ENCODE assay signal across 1 cellular context in the genomic region with DNA sequence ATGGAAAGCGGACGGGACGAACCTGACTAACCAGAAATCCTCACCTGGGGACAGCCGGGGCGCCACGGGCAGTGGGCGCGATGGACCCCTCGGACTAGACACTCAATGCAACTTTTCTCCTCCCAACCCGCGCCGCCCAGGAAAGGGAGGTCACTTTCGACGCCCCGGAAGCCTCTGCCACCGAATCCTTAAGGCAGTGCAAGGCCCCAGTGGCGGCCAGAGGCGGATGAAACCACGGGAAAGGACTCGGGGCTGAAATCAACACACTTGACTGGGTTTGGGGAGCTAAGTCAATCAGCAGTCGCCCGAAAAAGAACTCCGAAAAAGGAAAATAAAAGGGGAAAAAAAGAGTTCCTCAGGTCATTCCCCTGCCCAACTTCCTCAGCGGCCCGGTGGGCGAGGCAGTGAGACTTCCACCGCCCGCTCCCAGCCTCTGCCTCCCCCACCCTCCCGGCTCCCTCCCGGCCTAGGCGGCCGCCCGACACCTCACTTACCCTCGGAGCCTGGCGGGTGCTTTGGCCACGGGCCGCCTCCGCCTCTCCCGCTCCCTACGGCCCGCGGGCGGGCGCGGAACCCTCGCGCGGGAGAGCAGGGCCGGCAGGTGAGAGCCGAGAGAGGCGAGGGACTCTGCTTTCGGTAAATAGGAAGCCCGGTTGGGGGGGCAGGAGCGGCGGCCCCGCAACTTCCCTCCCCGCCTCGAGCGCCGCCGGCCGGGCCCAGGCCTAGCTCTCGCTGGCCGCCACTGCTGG.
TF ChIP-seq lines count a peak whose summit lies in the region.

No MANE protein-coding gene starts in this region.

TF ChIP-seq in GM23338, 12 proteins besides CTCF, POLR2A, EP300 and RAD21 (continued from another document):
- TF ChIP-seq ZNF462 (CRISPR knock-in tag; IDR thresholded peaks at IDR 0.05) (no peak), ZNF331 (CRISPR knock-in tag; IDR thresholded peaks at IDR 0.05; ENCODE audit: low read depth) (no peak), EZH2phosphoT487 (IDR thresholded peaks at IDR 0.05; ENCODE audit: unreplicated experiment) (no peak), ETS1 (IDR thresholded peaks at IDR 0.05) (no peak), ZNF114 (CRISPR knock-in tag; IDR thresholded peaks at IDR 0.05) (no peak), CREB1 (CRISPR knock-in tag; IDR thresholded peaks at IDR 0.05; ENCODE audit: low read depth) (no peak), EZH2 (IDR thresholded peaks at IDR 0.05; ENCODE audit: low read depth, unreplicated experiment) (no peak), STAT1 (IDR thresholded peaks at IDR 0.05; ENCODE audit: unreplicated experiment) (no peak), JUNB (IDR thresholded peaks at IDR 0.05; ENCODE audit: unreplicated experiment) (no peak)
- TF ChIP-seq, protein P1, sequence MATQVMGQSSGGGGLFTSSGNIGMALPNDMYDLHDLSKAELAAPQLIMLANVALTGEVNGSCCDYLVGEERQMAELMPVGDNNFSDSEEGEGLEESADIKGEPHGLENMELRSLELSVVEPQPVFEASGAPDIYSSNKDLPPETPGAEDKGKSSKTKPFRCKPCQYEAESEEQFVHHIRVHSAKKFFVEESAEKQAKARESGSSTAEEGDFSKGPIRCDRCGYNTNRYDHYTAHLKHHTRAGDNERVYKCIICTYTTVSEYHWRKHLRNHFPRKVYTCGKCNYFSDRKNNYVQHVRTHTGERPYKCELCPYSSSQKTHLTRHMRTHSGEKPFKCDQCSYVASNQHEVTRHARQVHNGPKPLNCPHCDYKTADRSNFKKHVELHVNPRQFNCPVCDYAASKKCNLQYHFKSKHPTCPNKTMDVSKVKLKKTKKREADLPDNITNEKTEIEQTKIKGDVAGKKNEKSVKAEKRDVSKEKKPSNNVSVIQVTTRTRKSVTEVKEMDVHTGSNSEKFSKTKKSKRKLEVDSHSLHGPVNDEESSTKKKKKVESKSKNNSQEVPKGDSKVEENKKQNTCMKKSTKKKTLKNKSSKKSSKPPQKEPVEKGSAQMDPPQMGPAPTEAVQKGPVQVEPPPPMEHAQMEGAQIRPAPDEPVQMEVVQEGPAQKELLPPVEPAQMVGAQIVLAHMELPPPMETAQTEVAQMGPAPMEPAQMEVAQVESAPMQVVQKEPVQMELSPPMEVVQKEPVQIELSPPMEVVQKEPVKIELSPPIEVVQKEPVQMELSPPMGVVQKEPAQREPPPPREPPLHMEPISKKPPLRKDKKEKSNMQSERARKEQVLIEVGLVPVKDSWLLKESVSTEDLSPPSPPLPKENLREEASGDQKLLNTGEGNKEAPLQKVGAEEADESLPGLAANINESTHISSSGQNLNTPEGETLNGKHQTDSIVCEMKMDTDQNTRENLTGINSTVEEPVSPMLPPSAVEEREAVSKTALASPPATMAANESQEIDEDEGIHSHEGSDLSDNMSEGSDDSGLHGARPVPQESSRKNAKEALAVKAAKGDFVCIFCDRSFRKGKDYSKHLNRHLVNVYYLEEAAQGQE (IDR thresholded peaks at IDR 0.05; ENCODE audit: unreplicated experiment): no peak
